In the genomic region with DNA sequence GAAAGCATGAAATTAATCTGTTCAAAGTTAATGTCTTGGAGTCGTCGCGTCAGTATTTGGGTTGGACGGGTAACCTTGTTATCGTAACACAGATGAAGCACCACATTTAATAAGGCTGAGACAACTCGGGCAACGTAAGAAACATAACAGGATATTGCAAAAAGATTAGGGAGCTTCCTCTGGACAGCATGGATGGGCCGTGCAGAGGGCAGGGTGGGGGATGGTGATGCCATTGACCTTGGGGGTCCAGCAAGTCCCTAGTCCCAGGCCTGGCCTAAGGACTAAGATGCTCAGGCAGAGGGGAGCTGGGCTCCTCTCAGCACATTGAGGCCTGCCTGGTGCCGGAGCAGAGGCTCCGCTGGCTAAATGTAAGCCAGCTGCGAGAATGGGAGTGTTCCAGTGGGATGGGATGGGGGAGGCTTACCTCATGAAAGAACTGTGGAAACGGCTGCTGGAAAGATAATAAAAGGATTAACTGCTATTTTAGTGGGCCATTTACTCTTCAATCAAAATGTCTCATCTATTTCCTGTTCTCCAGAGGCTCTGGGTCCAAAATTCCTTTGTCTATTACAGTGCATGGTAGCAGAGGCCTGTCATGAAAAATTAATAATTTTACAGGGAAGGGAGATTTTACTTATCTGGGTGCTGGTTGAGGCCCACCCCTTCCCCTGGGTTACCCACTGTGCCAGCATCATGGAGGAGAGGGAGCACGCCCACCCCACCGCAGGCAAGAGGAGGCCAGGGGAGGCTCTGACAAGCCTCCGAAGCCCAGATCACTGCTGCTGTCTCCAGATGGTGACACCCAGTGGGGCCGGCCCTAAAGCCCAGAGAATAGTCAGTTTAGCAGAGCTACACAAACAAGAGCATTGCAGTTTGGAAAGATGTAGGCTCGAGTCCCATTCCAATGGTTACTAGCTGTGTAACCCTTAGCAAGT, we compare ENCODE assay signal across 18 cellular contexts.
DNase-seq lines count a peak whose midpoint lies in the region; ATAC-seq and TF ChIP-seq lines count a peak whose summit lies in the region.
"Had no signal": no experiment of that assay in that cellular context is flagged by ENCODE, and none has a peak within 500 bp of the region (broad histone marks: within the 10 kb centered on the region; RNA-seq: fewer than 3 reads in every experiment).

No MANE protein-coding gene starts in this region.

- ATAC-seq in stimulated activated naive B cell treated with anti-CD40 and anti-IgM and Interleukin-4, amounts not matched to agents 10 μg/mL and 1 μg/mL and 100 μg/mL, for 72 hours (replicated peaks): no peak

- H2AK5ac ChIP-seq in neuronal stem cell (ENCODE audit: low read depth, low read length): no peak overlapping the region

- POLR2A ChIA-PET in GM10248 (lab: Yijun Ruan, JAX): no interaction called here

- H3K9ac ChIP-seq in neuronal stem cell (ENCODE audit: low read depth, low read length, poor library complexity): no peak overlapping the region
- H3K9ac ChIP-seq: BLaER1 had no signal

- WGBS in neuronal stem cell (ENCODE audit: extremely low coverage in 2 of 2, insufficient read length in 2 of 2, insufficient replicate concordance in 1 of 2), 2 donors: no CpG with 5 or more reads among the region's 17 CpGs

- H3K4ac ChIP-seq in neuronal stem cell (ENCODE audit: low read length): no peak overlapping the region

- no peak overlapping the region for H3K4me2 ChIP-seq in neuronal stem cell (ENCODE audit: insufficient read depth, low read length, poor library complexity, severe bottlenecking)
- H3K4me2 ChIP-seq: BLaER1 had no signal

- no peak overlapping the region for H2BK15ac ChIP-seq in neuronal stem cell (ENCODE audit: low read length)

- H3K27me3 Mint-ChIP-seq in stimulated activated naive B cell treated with anti-CD40 and anti-IgM and Interleukin-4, amounts not matched to agents 10 μg/mL and 1 μg/mL and 100 μg/mL, for 72 hours: peaks cover 0 to 5% of the 10 kb centered on the region in 2 donors

- no peak overlapping the region for H4K91ac ChIP-seq in neuronal stem cell (ENCODE audit: low read depth, low read length, poor library complexity)

- H2BK120ac ChIP-seq in neuronal stem cell (ENCODE audit: low read depth, low read length): no peak overlapping the region

- no peak overlapping the region for H3K27ac Mint-ChIP-seq in stimulated activated naive B cell treated with anti-CD40 and anti-IgM and Interleukin-4, amounts not matched to agents 10 μg/mL and 1 μg/mL and 100 μg/mL, for 72 hours
- H3K27ac Mint-ChIP-seq: activated CD4-positive, alpha-beta T cell treated with anti-CD3 and anti-CD28 coated beads, Interleukin-2, amount 10 ng/mL, durations not matched to agents 7 days and 5 days; activated T-helper 1 cell treated with anti-CD3 and anti-CD28 coated beads, Interleukin-12 subunit alpha, Interleukin-12 subunit beta, Interleukin-2, Interleukin-4 antibody, amounts not matched to agents 30 ng/mL and 10 ng/mL and 1 ng/mL, durations not matched to agents 14 hours and 24 hours and 36 hours had no signal

- H3K36me3 Mint-ChIP-seq in stimulated activated naive B cell treated with anti-CD40 and anti-IgM and Interleukin-4, amounts not matched to agents 10 μg/mL and 1 μg/mL and 100 μg/mL, for 72 hours: no peaks in the 10 kb centered on the region

- H4K8ac ChIP-seq in neuronal stem cell (ENCODE audit: low read depth, low read length): no peak overlapping the region

- DNase-seq in AG08395 (ENCODE audit: low spot score) (peak; percentile 76), NCI-H226 (peak; percentile 20), fibroblast of gingiva (ENCODE audit: low read depth) (peak; percentile 39), neuronal stem cell (ENCODE audit: low spot score) (no peak), GM10248 (ENCODE audit: extremely low spot score) (no peak)
- no peak for DNase-seq in stimulated activated naive B cell treated with anti-CD40 and anti-IgM and Interleukin-4, amounts not matched to agents 10 μg/mL and 1 μg/mL and 100 μg/mL, for 72 hours
- no peak for DNase-seq in activated CD4-positive, CD25-positive, alpha-beta regulatory T cell (lab: John Stamatoyannopoulos, UW)
- no peak for DNase-seq in stimulated activated CD4-positive, alpha-beta T cell treated with anti-CD3 and anti-CD28 coated beads, Interleukin-4, amount 100 ng/mL, for 1 hour
- DNase-seq: activated CD4-positive, alpha-beta T cell treated with anti-CD3 and anti-CD28 coated beads, Interleukin-2, amount 10 ng/mL, durations not matched to agents 7 days and 5 days; anterior cingulate cortex; dermis blood vessel endothelial cell; DMS79; NCI-H2029 treated with DMSO at 0.1 percent for 48 hours; SHP77; small intestine had no signal

- no peak overlapping the region for H2BK5ac ChIP-seq in neuronal stem cell (ENCODE audit: low read length)

- H3K9me3 ChIP-seq in neuronal stem cell (replicated peaks in 1 of 2; ENCODE audit: control insufficient read depth in 2 of 2, insufficient read depth in 1 of 2, low read depth in 1 of 2, low read length in 2 of 2): no peaks in the 10 kb centered on the region
- H3K9me3 ChIP-seq: BLaER1, neutrophil had no signal

- no peak overlapping the region for H3K4me3 ChIP-seq in neuronal stem cell (ENCODE audit: low read length in 2 of 2)
- H3K4me3 ChIP-seq: BLaER1 had no signal

- TF ChIP-seq CTCF in GM10248 (IDR thresholded peaks at IDR 0.05; ENCODE audit: control extremely low read depth, extremely low read depth, low read depth, missing control alignments): no peak

- H3K79me1 ChIP-seq in neuronal stem cell (ENCODE audit: low read depth, low read length): no peaks in the 10 kb centered on the region

- H3K27me3 ChIP-seq in neuronal stem cell (ENCODE audit: control insufficient read depth in 3 of 3, insufficient read depth in 3 of 3, low read depth in 1 of 3, low read length in 3 of 3): peaks cover 0 to 21% (median 3%) of the 10 kb centered on the region in 3 experiments
- H3K27me3 ChIP-seq: BLaER1, neutrophil had no signal

- no peak overlapping the region for H2AFZ ChIP-seq in neuronal stem cell (ENCODE audit: low read length)

- no peaks in the 10 kb centered on the region for H3K4me1 Mint-ChIP-seq in stimulated activated naive B cell treated with anti-CD40 and anti-IgM and Interleukin-4, amounts not matched to agents 10 μg/mL and 1 μg/mL and 100 μg/mL, for 72 hours
- H3K4me1 Mint-ChIP-seq: activated CD4-positive, alpha-beta T cell treated with anti-CD3 and anti-CD28 coated beads, Interleukin-2, amount 10 ng/mL, durations not matched to agents 7 days and 5 days had no signal

- H3K23ac ChIP-seq in neuronal stem cell (ENCODE audit: low read depth, low read length, poor library complexity): no peak overlapping the region

- no peak overlapping the region for H2BK12ac ChIP-seq in neuronal stem cell (ENCODE audit: low read length)

- no peaks in the 10 kb centered on the region for H3K9me3 Mint-ChIP-seq in stimulated activated naive B cell treated with anti-CD40 and anti-IgM and Interleukin-4, amounts not matched to agents 10 μg/mL and 1 μg/mL and 100 μg/mL, for 72 hours
- H3K9me3 Mint-ChIP-seq: activated CD4-positive, alpha-beta T cell treated with anti-CD3 and anti-CD28 coated beads, Interleukin-2, amount 10 ng/mL, durations not matched to agents 7 days and 5 days; activated T-helper 1 cell treated with anti-CD3 and anti-CD28 coated beads, Interleukin-12 subunit alpha, Interleukin-12 subunit beta, Interleukin-2, Interleukin-4 antibody, amounts not matched to agents 30 ng/mL and 10 ng/mL and 1 ng/mL, durations not matched to agents 14 hours and 24 hours and 36 hours had no signal

- peak overlapping the region; percentile 9 for H3K14ac ChIP-seq in neuronal stem cell (ENCODE audit: low read length)

- CTCF ChIA-PET in GM10248 (lab: Yijun Ruan, JAX): interaction anchor here (1.3 kb wide), 1 partner anchor 13 kb away, joined by 3 read pairs; no protein-coding TSS in a partner anchor

- H3K18ac ChIP-seq in neuronal stem cell (ENCODE audit: low read length): no peak overlapping the region

- H3K4me3 Mint-ChIP-seq in stimulated activated naive B cell treated with anti-CD40 and anti-IgM and Interleukin-4, amounts not matched to agents 10 μg/mL and 1 μg/mL and 100 μg/mL, for 72 hours: no peak overlapping the region
- H3K4me3 Mint-ChIP-seq: activated CD4-positive, alpha-beta T cell treated with anti-CD3 and anti-CD28 coated beads, Interleukin-2, amount 10 ng/mL, durations not matched to agents 7 days and 5 days; activated T-helper 1 cell treated with anti-CD3 and anti-CD28 coated beads, Interleukin-12 subunit alpha, Interleukin-12 subunit beta, Interleukin-2, Interleukin-4 antibody, amounts not matched to agents 30 ng/mL and 10 ng/mL and 1 ng/mL, durations not matched to agents 14 hours and 24 hours and 36 hours had no signal

- no peaks in the 10 kb centered on the region for H3K36me3 ChIP-seq in neuronal stem cell (replicated peaks in 1 of 2; ENCODE audit: control insufficient read depth in 2 of 2, insufficient read depth in 2 of 2, low read length in 2 of 2)
- H3K36me3 ChIP-seq: BLaER1, neutrophil had no signal

- no peak overlapping the region for H3K27ac ChIP-seq in neuronal stem cell (replicated peaks; ENCODE audit: low read length)
- H3K27ac ChIP-seq: BLaER1, neutrophil had no signal

- peaks cover 0 to 16% of the 10 kb centered on the region in 2 donors for H3K4me1 ChIP-seq in neuronal stem cell (ENCODE audit: control insufficient read depth in 2 of 2, insufficient read depth in 1 of 2, low read depth in 1 of 2, low read length in 2 of 2)

Comparison
In these comparisons a context has a peak if more than half of its experiments do, and no peak if none do; other contexts are left out.
1. DNase-seq: peak in AG08395 (single experiment), NCI-H226 (single experiment) and fibroblast of gingiva (single experiment); none in neuronal stem cell (single experiment), stimulated activated naive B cell treated with anti-CD40 and anti-IgM and Interleukin-4, amounts not matched to agents 10 μg/mL and 1 μg/mL and 100 μg/mL, for 72 hours (single experiment), GM10248 (single experiment), activated CD4-positive, CD25-positive, alpha-beta regulatory T cell (0 of 4) and stimulated activated CD4-positive, alpha-beta T cell treated with anti-CD3 and anti-CD28 coated beads, Interleukin-4, amount 100 ng/mL, for 1 hour (single experiment).